ENCODE assay signal across 17 cellular contexts in genomic region chr14:48792376-48793024, GRCh38.
A peak's percentile ranks its signal among the peaks of the same experiment; 100 is the strongest.
DNase-seq lines count a peak whose midpoint lies in the region; ATAC-seq and TF ChIP-seq lines count a peak whose summit lies in the region.
"Had no signal": no experiment of that assay in that cellular context is flagged by ENCODE, and none has a peak within 500 bp of the region (broad histone marks: within the 10 kb centered on the region; RNA-seq: fewer than 3 reads in every experiment).

No MANE protein-coding gene starts in this region.

- peak; percentile 93 for ATAC-seq in left lung
- ATAC-seq in left lobe of liver: no peak
- no peak for ATAC-seq in GM18517 (IDR thresholded peaks at IDR 0.05; ENCODE audit: unreplicated experiment)
- ATAC-seq: A549; esophagus mucosa; stimulated activated memory B cell treated with anti-CD40 and anti-IgM and Interleukin-4, amounts not matched to agents 10 μg/mL and 1 μg/mL and 100 μg/mL, for 72 hours had no signal

- H3K4me1 ChIP-seq in left lung: no peaks in the 10 kb centered on the region
- H3K4me1 ChIP-seq: A549, upper lobe of left lung had no signal

- no peak overlapping the region for H3K4me2 ChIP-seq in SU-DHL-6 (ENCODE audit: low read depth, low read length, poor library complexity, severe bottlenecking)
- H3K4me2 ChIP-seq: A549 had no signal

- H3K4me3 ChIP-seq in SU-DHL-6 (ENCODE audit: insufficient read depth, low read length, poor library complexity, severe bottlenecking) (no peak overlapping the region), left lung (no peak overlapping the region)
- H3K4me3 ChIP-seq: A549, upper lobe of left lung had no signal

- H3K9me3 ChIP-seq in SU-DHL-6 (ENCODE audit: insufficient read depth, low read length): no peaks in the 10 kb centered on the region
- peaks cover 0 to 5% of the 10 kb centered on the region in 2 donors for H3K9me3 ChIP-seq in left lung
- H3K9me3 ChIP-seq: A549, upper lobe of left lung had no signal

- H3K27me3 ChIP-seq in SU-DHL-6 (ENCODE audit: low read length): no peaks in the 10 kb centered on the region
- no peaks in the 10 kb centered on the region for H3K27me3 ChIP-seq in left lung
- H3K27me3 ChIP-seq: upper lobe of left lung had no signal

- H3F3A ChIP-seq in SU-DHL-6 (ENCODE audit: insufficient read depth): no peaks in the 10 kb centered on the region

- H3K9me2 ChIP-seq in SU-DHL-6 (replicated peaks; ENCODE audit: insufficient read depth, low read length): no peaks in the 10 kb centered on the region

- no peak overlapping the region for H3K27ac ChIP-seq in SU-DHL-6 (ENCODE audit: low read depth, low read length)
- no peak overlapping the region for H3K27ac ChIP-seq in left lung
- H3K27ac ChIP-seq: A549, upper lobe of left lung had no signal

- DNase-seq in A172 (ENCODE audit: low spot score): peak; percentile 14
- peak; percentile 43 for DNase-seq in HT1080 (ENCODE audit: low read depth)
- DNase-seq in left lung: peak; percentile 9 to 36
- no peak for DNase-seq in hippocampal formation (lab: John Stamatoyannopoulos, UW)
- DNase-seq in left lobe of liver (ENCODE audit: low spot score): no peak
- DNase-seq in NCI-H2171 (lab: John Stamatoyannopoulos, UW): no peak
- DNase-seq: activated naive CD8-positive, alpha-beta T cell treated with anti-CD3 and anti-CD28 coated beads for 36 hours; activated T-cell treated with anti-CD3 and anti-CD28 coated beads, Interleukin-2, amount 50 U/mL, for 24 hours; CD4-positive, CD25-positive, alpha-beta regulatory T cell; DND-41; NCI-H1930 had no signal

- H2AFZ ChIP-seq in SU-DHL-6 (ENCODE audit: low read depth, low read length, severe bottlenecking): peak overlapping the region; percentile 71

- no peaks in the 10 kb centered on the region for H4K20me1 ChIP-seq in SU-DHL-6 (ENCODE audit: low read depth, low read length)

- intact Hi-C loops in left lung (cut with DNase I): no loop called here

- no peaks in the 10 kb centered on the region for H3K79me2 ChIP-seq in SU-DHL-6 (ENCODE audit: insufficient read depth, low read length)

- no peak overlapping the region for H3K9ac ChIP-seq in SU-DHL-6 (ENCODE audit: low read length)

- TF ChIP-seq CTCF in SU-DHL-6 (IDR thresholded peaks at IDR 0.05; ENCODE audit: insufficient read depth, low read length, poor library complexity, severe bottlenecking) (no peak), left lung (IDR thresholded peaks at IDR 0.05) (no peak)

- H3K36me3 ChIP-seq in SU-DHL-6 (ENCODE audit: low read length) (no peaks in the 10 kb centered on the region; the same call in 1 of the 2 replicates), left lung (no peaks in the 10 kb centered on the region)
- H3K36me3 ChIP-seq: upper lobe of left lung had no signal

Comparison
In these comparisons a context has a peak if more than half of its experiments do, and no peak if none do; other contexts are left out.
1. DNase-seq: peak in A172 (single experiment), HT1080 (single experiment) and left lung (2 of 2); none in hippocampal formation (0 of 2), left lobe of liver (single experiment) and NCI-H2171 (single experiment).